2 cellular contexts compared by ENCODE assay signal in genomic region chr19:54024660-54025059, GRCh38.
TF ChIP-seq lines count a peak whose summit lies in the region.

No MANE protein-coding gene starts in this region.

TF ChIP-seq in SK-N-SH treated with all-trans-retinoic acid at 6 μM for 48 hours, 23 proteins besides CTCF, POLR2A, EP300 and RAD21 (continued from another document):
- no peak for TF ChIP-seq ZFP3 (CRISPR knock-in tag; IDR thresholded peaks at IDR 0.05)

TF ChIP-seq in SK-N-SH, 30 proteins besides CTCF, POLR2A, EP300 and RAD21 (continued from another document):
- TF ChIP-seq MEF2A (IDR thresholded peaks at IDR 0.05; ENCODE audit: borderline replicate concordance, low read depth) (no peak), TEAD4 (IDR thresholded peaks at IDR 0.05; ENCODE audit: borderline replicate concordance, insufficient read depth) (no peak), FOXJ3 (CRISPR knock-in tag; IDR thresholded peaks at IDR 0.05) (no peak), SMC3 (IDR thresholded peaks at IDR 0.05; ENCODE audit: low read depth, low read length) (no peak)
